ENCODE assay signal across 8 cellular contexts in genomic region chr17:40314557-40314953, GRCh38. TPM values are rescaled to one million over a fixed set of nuclear protein-coding genes. Genes with fewer than 3 reads are reported as not detected.
DNase-seq lines count a peak whose midpoint lies in the region; ATAC-seq, FAIRE-seq and TF ChIP-seq lines count a peak whose summit lies in the region.

No MANE protein-coding gene starts in this region.

- TF ChIP-seq CTCF in bronchial epithelial cell (IDR thresholded peaks at IDR 0.05; ENCODE audit: insufficient read depth, low read length, severe bottlenecking) (peak; percentile 4), right lobe of liver (IDR thresholded peaks at IDR 0.05) (no peak)

- DNase-seq in D341Med (ENCODE audit: low spot score) (peak; percentile 46), NCI-H1436 (lab: John Stamatoyannopoulos, UW) (peak; percentile 90), bronchial epithelial cell (ENCODE audit: low read depth) (peak; percentile 95), right lobe of liver (peak; percentile 77 to 95 (median 86)), SKM-1 treated with dmso at 0.1 percent for 144 hours (lab: John Stamatoyannopoulos, UW; ENCODE audit: unreplicated experiment) (no peak)
- DNase-seq in stimulated activated CD8-positive, alpha-beta memory T cell treated with anti-CD3 and anti-CD28 coated beads, Interleukin-15, amount 100 ng/mL, for 4 hours (ENCODE audit: low read depth in 2 of 2) = peak; percentile 81 to 89

- H3K27me3 ChIP-seq in bronchial epithelial cell (ENCODE audit: control insufficient read depth, insufficient read depth, low read length) (no peaks in the 10 kb centered on the region), right lobe of liver (no peaks in the 10 kb centered on the region)

- no peaks in the 10 kb centered on the region for H3K9me3 ChIP-seq in right lobe of liver

- no peak overlapping the region for H3K27ac ChIP-seq in right lobe of liver

- no peak for TF ChIP-seq POLR2A in right lobe of liver (IDR thresholded peaks at IDR 0.05)

- peak; percentile 45 to 65 for ATAC-seq in activated CD4-positive, CD25-positive, alpha-beta regulatory T cell treated with anti-CD3 and anti-CD28 coated beads, Interleukin-2, amount 50 U/mL, for 24 hours
- ATAC-seq in right lobe of liver = peak in 2 of 4 donors; percentile 38 to 44
- no peak for ATAC-seq in GM19452 (IDR thresholded peaks at IDR 0.05; ENCODE audit: unreplicated experiment)

- no peak overlapping the region for H3K4me3 ChIP-seq in bronchial epithelial cell (ENCODE audit: low read depth, low read length)
- H3K4me3 ChIP-seq in right lobe of liver = no peak overlapping the region

- peak; percentile 92 for FAIRE-seq in bronchial epithelial cell (lab: Jason Lieb, UNC)

- 40% methylated on average over 1 of the region's 3 CpGs for WGBS in right lobe of liver (ENCODE audit: insufficient coverage, low coverage, low lambda C conversion rate, missing lambda C conversion rate)

- intact Hi-C loops in right lobe of liver (cut with DNase I) = no loop called here

- H3K4me1 ChIP-seq in right lobe of liver = peaks cover 0 to 75% (median 41%) of the 10 kb centered on the region in 4 donors

- peaks cover 1% of the 10 kb centered on the region for H3K36me3 ChIP-seq in bronchial epithelial cell (ENCODE audit: control insufficient read depth, insufficient read depth, low read length)
- H3K36me3 ChIP-seq in right lobe of liver = no peaks in the 10 kb centered on the region

RNA-seq across cellular contexts. Expression of gene RARA, which starts 5.6 kb away (rescaled TPM):
- total RNA-seq in bronchial epithelial cell (1.3 and 2.3 TPM in 2 replicates), right lobe of liver (10 to 100 TPM; 17.7 to 41.9 (median 22.9) TPM)

RNA-seq across cellular contexts. Expression of gene CDC6, which starts 26.9 kb away (rescaled TPM):
- total RNA-seq in bronchial epithelial cell = 3.4 and 4.6 TPM in 2 replicates
- 1 to 10 TPM in 5 of 6 experiments, under 1 TPM in 1; 0.42 to 9.1 (median 3.1) TPM for total RNA-seq in right lobe of liver

RNA-seq across cellular contexts. Expression of gene GJD3, which starts 50.0 kb away (rescaled TPM):
- total RNA-seq in bronchial epithelial cell = 0.13 and 0.53 TPM in 2 replicates
- under 1 TPM in 5 of 6 experiments, not detected in 1; 0.22 to 0.78 (median 0.37) TPM for total RNA-seq in right lobe of liver
